28 cellular contexts compared by ENCODE assay signal in the genomic region with DNA sequence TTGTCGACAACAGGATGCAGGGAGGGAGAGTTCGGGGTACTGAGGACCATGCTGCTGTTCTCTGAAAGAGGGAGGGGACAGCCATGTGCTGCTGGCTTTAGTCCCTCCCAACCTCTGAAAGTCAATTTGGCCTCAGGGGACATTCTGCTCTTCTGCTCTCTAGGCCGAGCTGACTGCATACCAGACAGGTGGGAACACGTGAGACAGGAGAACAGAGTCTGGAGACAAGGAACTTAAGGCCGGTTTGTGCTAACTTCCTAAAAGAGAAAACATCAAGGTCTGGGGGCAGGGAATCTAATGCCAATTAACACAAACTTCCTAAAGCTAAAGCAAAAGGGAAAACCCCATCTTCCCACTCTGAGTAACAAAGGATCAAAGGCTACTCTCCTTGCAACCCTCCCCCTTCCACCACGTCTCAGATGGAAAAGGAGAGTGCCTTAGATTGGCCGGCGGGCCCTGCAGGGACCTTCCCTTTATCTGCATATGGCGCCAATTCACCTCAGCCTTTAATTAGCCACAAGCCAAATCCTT. TPM values are rescaled to one million over a fixed set of nuclear protein-coding genes. Genes with fewer than 3 reads are reported as not detected.
A peak's percentile ranks its signal among the peaks of the same experiment; 100 is the strongest.
DNase-seq lines count a peak whose midpoint lies in the region; ATAC-seq and TF ChIP-seq lines count a peak whose summit lies in the region.
"Had no signal": no experiment of that assay in that cellular context is flagged by ENCODE, and none has a peak within 500 bp of the region (broad histone marks: within the 10 kb centered on the region; RNA-seq: fewer than 3 reads in every experiment).

No MANE protein-coding gene starts in this region.

- H3K4me3 ChIP-seq in prostate gland: no peak overlapping the region
- H3K4me3 ChIP-seq: esophagus squamous epithelium, HAP-1, pancreas, skin epidermis had no signal

- H3K4me1 ChIP-seq in H9 (ENCODE audit: insufficient read depth, low read length): peaks cover 20% of the 10 kb centered on the region; the same call in 1 of the 2 replicates
- H3K4me1 ChIP-seq in prostate gland (replicated peaks): no peaks in the 10 kb centered on the region
- H3K4me1 ChIP-seq: HAP-1, pancreas had no signal

- no peak overlapping the region for H3T11ph ChIP-seq in H9 (ENCODE audit: low read length)

- no peak for TF ChIP-seq POLR2A in prostate gland (IDR thresholded peaks at IDR 0.05)

- H3K4me1 Mint-ChIP-seq in H9: peaks cover 43 to 47% of the 10 kb centered on the region in 2 experiments
- H3K4me1 Mint-ChIP-seq in WTC11: peaks cover 63% of the 10 kb centered on the region
- H3K4me1 Mint-ChIP-seq: central memory CD8-positive, alpha-beta T cell had no signal

- POLR2A ChIA-PET in WTC11 (lab: Charles Lee): no interaction called here

- CTCF ChIA-PET in WTC11 (lab: Charles Lee): no interaction called here

- H3K18ac ChIP-seq in H9 (ENCODE audit: insufficient read length, low read depth, low read length): no peak overlapping the region

- H4K5ac ChIP-seq in H9 (ENCODE audit: insufficient read length, low read depth, low read length): no peak overlapping the region

- peak overlapping the region in 1 of 3 experiments; percentile 7; a peak in 1 of 7 replicates for H3K27ac Mint-ChIP-seq in H9
- H3K27ac Mint-ChIP-seq in WTC11: peak overlapping the region; percentile 42; the same call in 1 of the 2 replicates
- H3K27ac Mint-ChIP-seq: activated CD8-positive, alpha-beta T cell treated with anti-CD3 and anti-CD28 coated beads, Interleukin-2, amount 10 ng/mL, durations not matched to agents 7 days and 5 days; activated naive CD4-positive, alpha-beta T cell treated with anti-CD3 and anti-CD28 coated beads for 36 hours; CD4-positive, alpha-beta T cell; naive B cell; type B pancreatic cell had no signal

- no peak overlapping the region for H3K14ac ChIP-seq in H9 (ENCODE audit: insufficient read depth, low read length)

- no peaks in the 10 kb centered on the region for H3K79me2 ChIP-seq in H9 (ENCODE audit: insufficient read depth, low read length)

- H2BK20ac ChIP-seq in H9 (ENCODE audit: low read depth, low read length, poor library complexity, severe bottlenecking): no peak overlapping the region

- no peak overlapping the region for H2BK5ac ChIP-seq in H9 (ENCODE audit: insufficient read length, low read length)

- intact Hi-C loops in prostate gland (cut with DNase I): no loop called here

- H2BK120ac ChIP-seq in H9 (ENCODE audit: low read depth, low read length, poor library complexity, severe bottlenecking): no peak overlapping the region

- TF ChIP-seq CTCF in H9 (conservative IDR thresholded peaks at IDR 0.05) (no peak), WTC11 (IDR thresholded peaks at IDR 0.05) (no peak), prostate gland (IDR thresholded peaks at IDR 0.05) (no peak)

- H3K27me3 Mint-ChIP-seq in H9 (ENCODE audit: low read depth) (peaks cover 14% of the 10 kb centered on the region), WTC11 (ENCODE audit: low read depth) (peaks cover 4% of the 10 kb centered on the region; the same call in 1 of the 2 replicates)
- H3K27me3 Mint-ChIP-seq: CD4-positive, alpha-beta T cell had no signal

- no peak overlapping the region for H4K8ac ChIP-seq in H9 (replicated peaks; ENCODE audit: insufficient read length, low read depth, low read length)

- no peak overlapping the region for H3K23ac ChIP-seq in H9 (ENCODE audit: insufficient read length, low read depth, low read length)

- H3K27ac ChIP-seq in H9 (ENCODE audit: insufficient read length, low read depth, low read length): no peak overlapping the region
- H3K27ac ChIP-seq in prostate gland: no peak overlapping the region
- H3K27ac ChIP-seq: esophagus squamous epithelium, pancreas, skin epidermis had no signal

- no peak overlapping the region for H4K91ac ChIP-seq in H9 (ENCODE audit: insufficient read length, low read depth, low read length)

- no peak overlapping the region for H3K4me2 ChIP-seq in H9 (ENCODE audit: insufficient read depth, insufficient read length, low read length)

- H3K56ac ChIP-seq in H9 (ENCODE audit: insufficient read length, low read depth, low read length): no peak overlapping the region

- H2AK5ac ChIP-seq in H9 (ENCODE audit: insufficient read length, low read length): no peak overlapping the region

- DNase-seq in H9 (peak; percentile 76), WTC11 (ENCODE audit: low spot score) (peak; percentile 31), iPS-NIHi11 (ENCODE audit: low spot score) (peak; percentile 48), prostate gland (ENCODE audit: low spot score) (peak; percentile 48), dermis blood vessel endothelial cell (no peak), pons (ENCODE audit: low spot score) (no peak)
- no peak for DNase-seq in activated CD4-positive, alpha-beta T cell treated with anti-CD3 and anti-CD28 coated beads for 48 hours
- DNase-seq: activated CD8-positive, alpha-beta T cell treated with anti-CD3 and anti-CD28 coated beads, Interleukin-2, amount 10 ng/mL, durations not matched to agents 7 days and 5 days; activated naive CD4-positive, alpha-beta T cell treated with anti-CD3 and anti-CD28 coated beads for 36 hours; activated T-cell treated with anti-CD3 and anti-CD28 coated beads, Interleukin-2, amount 50 U/mL, for 4 hours; CD4-positive, alpha-beta T cell; DMS53; effector CD8-positive, alpha-beta T cell; esophagus squamous epithelium; naive B cell; NCI-H1417; pancreas; RPMI8226; stimulated activated CD4-positive, alpha-beta T cell treated with anti-CD3 and anti-CD28 coated beads, Interleukin-4, amount 100 ng/mL, for 24 hours; stimulated activated naive CD8-positive, alpha-beta T cell treated with anti-CD3 and anti-CD28 coated beads, Interleukin-15, amount 100 ng/mL, for 72 hours; T1000 had no signal

- no peaks in the 10 kb centered on the region for H3K36me3 ChIP-seq in prostate gland
- H3K36me3 ChIP-seq: esophagus squamous epithelium, HAP-1, pancreas had no signal

- H2BK12ac ChIP-seq in H9 (ENCODE audit: insufficient read length, low read depth, low read length): no peak overlapping the region

- H3K79me1 ChIP-seq in H9 (ENCODE audit: insufficient read depth, low read depth, low read length, poor library complexity, severe bottlenecking): no peaks in the 10 kb centered on the region

- no peak overlapping the region for H2BK15ac ChIP-seq in H9 (ENCODE audit: low read depth, low read length)

- H3K27me3 ChIP-seq in H9 (ENCODE audit: insufficient read depth, low read length) (no peaks in the 10 kb centered on the region), prostate gland (replicated peaks; ENCODE audit: insufficient read depth) (no peaks in the 10 kb centered on the region)
- H3K27me3 ChIP-seq: esophagus squamous epithelium, pancreas had no signal

- H3K9ac ChIP-seq in H9 (ENCODE audit: extremely low read depth, insufficient read length, low read length): no peak overlapping the region

- H3K36me3 Mint-ChIP-seq in H9 (ENCODE audit: insufficient read depth in 1 of 3, low read depth in 3 of 3) (peaks cover 0 to 3% (median 0%) of the 10 kb centered on the region in 3 experiments; a peak in 1 of 7 replicates), WTC11 (no peaks in the 10 kb centered on the region)
- H3K36me3 Mint-ChIP-seq: naive B cell, type B pancreatic cell had no signal

- H3K4me3 Mint-ChIP-seq in H9 (no peak overlapping the region), WTC11 (no peak overlapping the region)
- H3K4me3 Mint-ChIP-seq: activated CD8-positive, alpha-beta T cell treated with anti-CD3 and anti-CD28 coated beads, Interleukin-2, amount 10 ng/mL, durations not matched to agents 7 days and 5 days; activated naive CD4-positive, alpha-beta T cell treated with anti-CD3 and anti-CD28 coated beads for 36 hours; activated T-cell treated with anti-CD3 and anti-CD28 coated beads, Interleukin-2, amount 50 U/mL, for 4 hours; CD4-positive, alpha-beta T cell; central memory CD8-positive, alpha-beta T cell; naive B cell; stimulated activated naive CD8-positive, alpha-beta T cell treated with anti-CD3 and anti-CD28 coated beads, Interleukin-15, amount 100 ng/mL, for 72 hours; type B pancreatic cell had no signal

- no peaks in the 10 kb centered on the region for H4K20me1 ChIP-seq in H9 (ENCODE audit: control insufficient read depth, insufficient read depth, insufficient read length)

- peaks cover 3% of the 10 kb centered on the region for H3K23me2 ChIP-seq in H9 (ENCODE audit: insufficient read length, low read depth, low read length, poor library complexity, severe bottlenecking)

- H3K9me3 Mint-ChIP-seq in H9: no peaks in the 10 kb centered on the region
- H3K9me3 Mint-ChIP-seq in WTC11: peaks cover 2% of the 10 kb centered on the region; the same call in 1 of the 2 replicates
- H3K9me3 Mint-ChIP-seq: activated naive CD4-positive, alpha-beta T cell treated with anti-CD3 and anti-CD28 coated beads for 36 hours; activated T-cell treated with anti-CD3 and anti-CD28 coated beads, Interleukin-2, amount 50 U/mL, for 4 hours; CD4-positive, alpha-beta T cell; central memory CD8-positive, alpha-beta T cell; naive B cell; stimulated activated naive CD8-positive, alpha-beta T cell treated with anti-CD3 and anti-CD28 coated beads, Interleukin-15, amount 100 ng/mL, for 72 hours had no signal

- no peak overlapping the region for H2AFZ ChIP-seq in H9 (ENCODE audit: low read length)

- no CpG with 5 or more reads among the region's 9 CpGs for WGBS in H9 (ENCODE audit: extremely low coverage, insufficient read length, low lambda C conversion rate)
- 31% methylated on average over 9 of the region's 9 CpGs for WGBS in prostate gland

- no peak overlapping the region for H3K4ac ChIP-seq in H9 (ENCODE audit: low read depth, low read length)

- H3K9me3 ChIP-seq in H9 (ENCODE audit: control insufficient read depth, low read depth, low read length) (no peaks in the 10 kb centered on the region), prostate gland (no peaks in the 10 kb centered on the region)
- H3K9me3 ChIP-seq: esophagus squamous epithelium, HAP-1, pancreas had no signal

- peak; percentile 79 for ATAC-seq in WTC11
- no peak for ATAC-seq in GM21825 (IDR thresholded peaks at IDR 0.05; ENCODE audit: unreplicated experiment)
- ATAC-seq: activated CD4-positive, CD25-positive, alpha-beta regulatory T cell treated with anti-CD3 and anti-CD28 coated beads, Interleukin-2, amount 50 U/mL, for 24 hours; activated CD8-positive, alpha-beta T cell treated with anti-CD3 and anti-CD28 coated beads, Interleukin-2, amount 10 ng/mL, durations not matched to agents 7 days and 5 days; activated T-cell treated with anti-CD3 and anti-CD28 coated beads, Interleukin-2, amount 50 U/mL, for 4 hours; HepG2; pancreas; stimulated activated naive CD8-positive, alpha-beta T cell treated with anti-CD3 and anti-CD28 coated beads, Interleukin-15, amount 100 ng/mL, for 72 hours had no signal

TF ChIP-seq in WTC11, 78 proteins besides CTCF, POLR2A, EP300 and RAD21 (continues in another document):
- TF ChIP-seq SP1 (CRISPR knock-in tag; conservative IDR thresholded peaks at IDR 0.05): 0 out of 2 replicates have a peak, but pooled peaks have one; percentile 8

RNA-seq across cellular contexts. Expression of a gene that starts 41.0 kb away (rescaled TPM):
- total RNA-seq in H9 (2021) (0.68 and 0.98 TPM in 2 replicates), WTC11 (2021) (2.3 to 3.3 TPM (median 3.3 TPM) in 3 replicates), prostate gland (10 to 100 TPM; 15.9 to 46.7 TPM), dermis blood vessel endothelial cell (4.9 and 10.7 TPM in 2 replicates)
- total RNA-seq: activated CD8-positive, alpha-beta T cell treated with anti-CD3 and anti-CD28 coated beads, Interleukin-2, amount 10 ng/mL, durations not matched to agents 7 days and 5 days; activated naive CD4-positive, alpha-beta T cell treated with anti-CD3 and anti-CD28 coated beads for 36 hours; CD4-positive, alpha-beta T cell; HepG2 had no signal

Comparison
In these comparisons a context has a peak if more than half of its experiments do, and no peak if none do; other contexts are left out.
1. DNase-seq: peak in H9 (single experiment), WTC11 (single experiment), iPS-NIHi11 (single experiment) and prostate gland (single experiment); none in dermis blood vessel endothelial cell (single experiment), activated CD4-positive, alpha-beta T cell treated with anti-CD3 and anti-CD28 coated beads for 48 hours (single experiment) and pons (single experiment).